In genomic region chr3:12462159-12462962, GRCh38 we compare ENCODE assay signal across 13 cellular contexts. TPM values are rescaled to one million over a fixed set of nuclear protein-coding genes. Genes with fewer than 3 reads are reported as not detected.
A peak's percentile ranks its signal among the peaks of the same experiment; 100 is the strongest.
DNase-seq lines count a peak whose midpoint lies in the region; ATAC-seq, FAIRE-seq and TF ChIP-seq lines count a peak whose summit lies in the region.
"Had no signal": no experiment of that assay in that cellular context is flagged by ENCODE, and none has a peak within 500 bp of the region (broad histone marks: within the 10 kb centered on the region; RNA-seq: fewer than 3 reads in every experiment).

No MANE protein-coding gene starts in this region.

- no peak for FAIRE-seq in urothelium cell line (lab: Jason Lieb, UNC)

- WGBS in heart left ventricle, 4 donors = 44 to 56% (median 47%) methylated on average over 9 to 10 of the region's 10 CpGs

- H3K4me3 ChIP-seq in heart left ventricle = no peak overlapping the region

- H3K36me3 ChIP-seq in heart left ventricle = no peaks in the 10 kb centered on the region
- H3K36me3 ChIP-seq: WERI-Rb-1 had no signal

- DNase-seq in NCI-H146 (lab: John Stamatoyannopoulos, UW) = peak; percentile 2
- no peak for DNase-seq in NCI-H146 treated with DMSO at 0.1 percent for 48 hours (lab: John Stamatoyannopoulos, UW; ENCODE audit: unreplicated experiment)
- no peak for DNase-seq in heart left ventricle
- no peak for DNase-seq in NCI-H2081 treated with DMSO at 0.1 percent for 48 hours (lab: John Stamatoyannopoulos, UW)
- DNase-seq in urothelium cell line (ENCODE audit: low spot score) = no peak
- DNase-seq: endodermal cell, H9, NCI-H1105, WERI-Rb-1 had no signal

- no peaks in the 10 kb centered on the region for H3K9me3 Mint-ChIP-seq in T-helper 1 cell treated with Interleukin-12 subunit alpha and Interleukin-12 subunit beta and Interleukin-4 antibody, amounts not matched to agents 30 μg/mL and 1 μg/mL, for 36 hours
- H3K9me3 Mint-ChIP-seq in stimulated activated memory B cell treated with anti-CD40 and anti-IgM and Interleukin-4, amounts not matched to agents 10 μg/mL and 1 μg/mL and 100 μg/mL, for 72 hours = no peaks in the 10 kb centered on the region
- H3K9me3 Mint-ChIP-seq: endodermal cell, H9 had no signal

- ATAC-seq in heart left ventricle (peak in 3 of 4 donors; percentile 20 to 56 (median 43)), GM18517 (IDR thresholded peaks at IDR 0.05; ENCODE audit: unreplicated experiment) (no peak)
- peak; percentile 34 for ATAC-seq in stimulated activated memory B cell treated with anti-CD40 and anti-IgM and Interleukin-4, amounts not matched to agents 10 μg/mL and 1 μg/mL and 100 μg/mL, for 72 hours

- H3K9me3 ChIP-seq in heart left ventricle = no peaks in the 10 kb centered on the region

- H3K27ac ChIP-seq in heart left ventricle = peak overlapping the region in 4 of 12 donors; percentile 1 to 58 (median 15)
- H3K27ac ChIP-seq: 22Rv1, WERI-Rb-1 had no signal

- no peak overlapping the region for H3K4me3 Mint-ChIP-seq in T-helper 1 cell treated with Interleukin-12 subunit alpha and Interleukin-12 subunit beta and Interleukin-4 antibody, amounts not matched to agents 30 μg/mL and 1 μg/mL, for 36 hours
- no peak overlapping the region for H3K4me3 Mint-ChIP-seq in stimulated activated memory B cell treated with anti-CD40 and anti-IgM and Interleukin-4, amounts not matched to agents 10 μg/mL and 1 μg/mL and 100 μg/mL, for 72 hours
- H3K4me3 Mint-ChIP-seq: endodermal cell, H9 had no signal

- no peaks in the 10 kb centered on the region for H3K27me3 Mint-ChIP-seq in T-helper 1 cell treated with Interleukin-12 subunit alpha and Interleukin-12 subunit beta and Interleukin-4 antibody, amounts not matched to agents 30 μg/mL and 1 μg/mL, for 36 hours (ENCODE audit: low read depth)
- H3K27me3 Mint-ChIP-seq in stimulated activated memory B cell treated with anti-CD40 and anti-IgM and Interleukin-4, amounts not matched to agents 10 μg/mL and 1 μg/mL and 100 μg/mL, for 72 hours = no peaks in the 10 kb centered on the region

- TF ChIP-seq CTCF in heart left ventricle (IDR thresholded peaks at IDR 0.05) = no peak

- H3K36me3 Mint-ChIP-seq in T-helper 1 cell treated with Interleukin-12 subunit alpha and Interleukin-12 subunit beta and Interleukin-4 antibody, amounts not matched to agents 30 μg/mL and 1 μg/mL, for 36 hours (ENCODE audit: low read depth) = no peaks in the 10 kb centered on the region
- no peaks in the 10 kb centered on the region for H3K36me3 Mint-ChIP-seq in stimulated activated memory B cell treated with anti-CD40 and anti-IgM and Interleukin-4, amounts not matched to agents 10 μg/mL and 1 μg/mL and 100 μg/mL, for 72 hours

- TF ChIP-seq POLR2A in heart left ventricle (IDR thresholded peaks at IDR 0.05) = no peak

- peaks cover 3% of the 10 kb centered on the region for H3K4me1 Mint-ChIP-seq in T-helper 1 cell treated with Interleukin-12 subunit alpha and Interleukin-12 subunit beta and Interleukin-4 antibody, amounts not matched to agents 30 μg/mL and 1 μg/mL, for 36 hours (ENCODE audit: low read depth)
- peaks cover 4% of the 10 kb centered on the region for H3K4me1 Mint-ChIP-seq in stimulated activated memory B cell treated with anti-CD40 and anti-IgM and Interleukin-4, amounts not matched to agents 10 μg/mL and 1 μg/mL and 100 μg/mL, for 72 hours

- intact Hi-C loops in heart left ventricle (cut with DNase I) = no loop called here

- peak overlapping the region; percentile 52 for H3K27ac Mint-ChIP-seq in T-helper 1 cell treated with Interleukin-12 subunit alpha and Interleukin-12 subunit beta and Interleukin-4 antibody, amounts not matched to agents 30 μg/mL and 1 μg/mL, for 36 hours
- H3K27ac Mint-ChIP-seq in stimulated activated memory B cell treated with anti-CD40 and anti-IgM and Interleukin-4, amounts not matched to agents 10 μg/mL and 1 μg/mL and 100 μg/mL, for 72 hours = no peak overlapping the region
- H3K27ac Mint-ChIP-seq: endodermal cell, H9 had no signal

- H3K4me1 ChIP-seq in heart left ventricle = peaks cover 0 to 19% (median 6%) of the 10 kb centered on the region in 12 donors

- H3K27me3 ChIP-seq in heart left ventricle = no peaks in the 10 kb centered on the region

RNA-seq across cellular contexts. Expression of gene TSEN2, which starts 21.9 kb away (rescaled TPM):
- 10 to 100 TPM; 14.3 to 21.6 (median 18.4) TPM for total RNA-seq in heart left ventricle
- 10 to 100 TPM; 17.6 to 22.3 TPM for polyA plus RNA-seq in heart left ventricle
